ENCODE assay signal across 15 cellular contexts in the genomic region with DNA sequence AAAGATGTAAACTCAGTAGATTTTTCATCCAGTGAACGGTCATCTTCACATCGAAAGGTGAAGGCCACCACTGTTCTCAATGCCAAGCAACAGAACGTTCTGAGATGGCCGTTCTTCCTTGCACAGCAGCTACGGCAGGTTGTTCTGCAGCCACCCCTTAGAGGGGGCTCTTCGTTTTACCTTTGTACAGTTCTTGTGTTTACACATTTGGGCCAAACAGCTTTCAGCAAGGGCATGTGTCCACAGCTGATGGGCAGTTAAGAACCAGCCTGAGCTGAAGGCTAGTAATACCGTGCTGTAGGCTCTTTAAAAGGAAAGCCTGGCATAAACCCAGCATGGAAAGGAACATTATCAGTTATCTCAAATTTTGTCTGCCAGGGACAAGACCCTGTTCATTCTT. TPM values are rescaled to one million over a fixed set of nuclear protein-coding genes. Genes with fewer than 3 reads are reported as not detected.
DNase-seq lines count a peak whose midpoint lies in the region; ATAC-seq and TF ChIP-seq lines count a peak whose summit lies in the region.
"Had no signal": no experiment of that assay in that cellular context is flagged by ENCODE, and none has a peak within 500 bp of the region (broad histone marks: within the 10 kb centered on the region; RNA-seq: fewer than 3 reads in every experiment).

No MANE protein-coding gene starts in this region.

- peaks cover 36% of the 10 kb centered on the region for H3K4me1 ChIP-seq in cardiac muscle cell (ENCODE audit: low read depth)
- peaks cover 22% of the 10 kb centered on the region for H3K4me1 ChIP-seq in psoas muscle

- no peaks in the 10 kb centered on the region for H3K36me3 ChIP-seq in cardiac muscle cell
- H3K36me3 ChIP-seq in psoas muscle (ENCODE audit: insufficient read depth in 1 of 2, low read depth in 1 of 2) = peaks cover 0 to 41% of the 10 kb centered on the region in 2 donors

- H3K27me3 ChIP-seq in cardiac muscle cell (no peaks in the 10 kb centered on the region), psoas muscle (ENCODE audit: insufficient read depth in 3 of 3, low read length in 2 of 3) (no peaks in the 10 kb centered on the region)

- intact Hi-C loops in Right ventricle myocardium inferior (cut with DNase I) = loop anchor here (2.0 kb wide), 1 partner anchor 15 kb away; no protein-coding TSS in a partner anchor
- intact Hi-C loops in cardiac septum (cut with DNase I) = loop anchor here (5.0 kb wide), 1 partner anchor 38 kb away; no protein-coding TSS in a partner anchor
- intact Hi-C loops in psoas muscle (cut with DNase I) = no loop called here
- intact Hi-C loops in left colon (cut with DNase I, micrococcal nuclease) = no loop called here

- DNase-seq in Right ventricle myocardium inferior (ENCODE audit: missing footprints) (no peak), cardiac septum (ENCODE audit: low spot score) (no peak), cardiac muscle cell (ENCODE audit: low read depth in 1 of 2, low spot score in 1 of 2) (no peak), psoas muscle (no peak), globus pallidus (ENCODE audit: low spot score) (no peak), KG1 (lab: John Stamatoyannopoulos, UW) (no peak), NOMO-1 treated with DMSO at 0.1 percent for 48 hours (lab: John Stamatoyannopoulos, UW; ENCODE audit: unreplicated experiment) (no peak), left colon (no peak)
- DNase-seq: activated B cell treated with CpG ODN at 0.5 μM for 24 hours; activated effector memory CD4-positive, alpha-beta T cell treated with Interleukin-2 at 50 U/mL for 16 hours; amygdala; NCI-H1092; NCI-H774; occipital lobe had no signal

- H3K9me3 ChIP-seq in cardiac muscle cell (ENCODE audit: low read depth) (no peaks in the 10 kb centered on the region), psoas muscle (no peaks in the 10 kb centered on the region)

- H3K27ac ChIP-seq in cardiac muscle cell (peak overlapping the region; percentile 31), psoas muscle (peak overlapping the region; percentile 83)

- TF ChIP-seq CTCF in cardiac muscle cell (IDR thresholded peaks at IDR 0.05; ENCODE audit: low read depth, low read length) (no peak), psoas muscle (IDR thresholded peaks at IDR 0.05) (no peak)

- WGBS in psoas muscle, 3 donors = 58 to 82% (median 67%) methylated on average over 7 of the region's 7 CpGs

- ATAC-seq in Right ventricle myocardium inferior = peak; percentile 74
- ATAC-seq in psoas muscle = peak in 2 of 4 donors; percentile 19 to 35
- ATAC-seq in left colon = no peak
- ATAC-seq: stimulated activated memory B cell treated with anti-CD40 and anti-IgM and Interleukin-4, amounts not matched to agents 10 μg/mL and 1 μg/mL and 100 μg/mL, for 72 hours had no signal

- H3K4me3 ChIP-seq in cardiac muscle cell (no peak overlapping the region), psoas muscle (no peak overlapping the region)

RNA-seq across cellular contexts. Expression of gene PLD6, which starts 15.9 kb away (rescaled TPM):
- total RNA-seq in Right ventricle myocardium inferior (12.9 TPM), cardiac septum (1.4 TPM), cardiac muscle cell (0.42 and 1.1 TPM in 2 replicates), psoas muscle (1 to 10 TPM in 3 of 4 donors, under 1 TPM in 1; 0.84 to 5.4 (median 2.7) TPM), left colon (1 to 10 TPM in 1 of 2 donors, under 1 TPM in 1; 0.98 to 1.3 TPM)
- polyA plus RNA-seq in cardiac muscle cell (0.47 and 0.51 TPM in 2 replicates), psoas muscle (1 to 10 TPM; 1.3 to 2.5 (median 2.5) TPM)

RNA-seq across cellular contexts. Expression of gene FLCN, which starts 46.8 kb away (rescaled TPM):
- total RNA-seq in Right ventricle myocardium inferior = 56.4 TPM
- 36.1 TPM for total RNA-seq in cardiac septum
- 26.5 and 34.2 TPM in 2 replicates for total RNA-seq in cardiac muscle cell
- 12.8 and 14.1 TPM in 2 replicates for polyA plus RNA-seq in cardiac muscle cell
- 10 to 100 TPM; 38.7 to 79.4 (median 52.6) TPM for total RNA-seq in psoas muscle
- 100 to 1,000 TPM in 1 of 3 donors, 10 to 100 TPM in 2; 42.0 to 106 (median 86.8) TPM for polyA plus RNA-seq in psoas muscle
- 10 to 100 TPM; 46.9 to 50.1 TPM for total RNA-seq in left colon

Comparison
In these comparisons a context has a peak if more than half of its experiments do, and no peak if none do; other contexts are left out.
1. intact Hi-C loops: an anchor here in Right ventricle myocardium inferior (2.0 kb wide) and cardiac septum (5.0 kb wide); none called in psoas muscle and left colon.